ENCODE assay signal across 11 cellular contexts in the genomic region with DNA sequence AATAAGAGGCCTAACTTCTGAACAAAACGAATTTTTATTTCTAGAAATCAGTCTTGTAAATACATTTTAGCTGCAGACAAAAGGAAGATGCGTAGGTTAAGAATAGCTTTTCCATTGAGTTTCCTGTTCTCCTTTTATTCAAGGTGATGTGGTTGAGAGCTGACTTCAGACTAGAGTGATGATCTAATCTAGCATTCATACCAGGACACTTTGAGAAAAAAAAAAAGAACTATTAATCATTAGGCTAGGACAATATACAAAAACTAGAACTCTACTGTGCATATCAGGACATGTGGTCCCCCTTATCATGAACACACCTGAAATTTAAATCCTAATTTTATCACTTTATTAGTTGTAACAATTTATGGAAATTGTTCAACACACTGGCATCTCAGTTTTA.
"Had no signal": no experiment of that assay in that cellular context is flagged by ENCODE, and none has a peak within 500 bp of the region (broad histone marks: within the 10 kb centered on the region; RNA-seq: fewer than 3 reads in every experiment).

No MANE protein-coding gene starts in this region.

- H3K4me3 ChIP-seq: left ventricle myocardium inferior, pancreas, skin epidermis, tibial artery, vagina had no signal

- ATAC-seq: esophagus mucosa, pancreas had no signal

- H3K27me3 ChIP-seq: pancreas, tibial artery, vagina had no signal

- DNase-seq: activated naive CD4-positive, alpha-beta T cell treated with anti-CD3 and anti-CD28 coated beads, Interleukin-2, amount 10 ng/mL, durations not matched to agents 7 days and 5 days; dermis blood vessel endothelial cell; head of caudate nucleus; islet precursor cell; left ventricle myocardium inferior; pancreas; T-helper 2 cell; tibial artery had no signal

- H3K36me3 ChIP-seq: left ventricle myocardium inferior, pancreas, tibial artery, vagina had no signal

- H3K27ac ChIP-seq: left ventricle myocardium inferior, pancreas, skin epidermis, tibial artery, vagina had no signal

- H3K9me3 ChIP-seq: pancreas, tibial artery, vagina had no signal

- H3K4me1 ChIP-seq: left ventricle myocardium inferior, pancreas, tibial artery, vagina had no signal
